ENCODE assay signal across 2 cellular contexts in genomic region chr7:149226840-149227494, GRCh38.
TF ChIP-seq lines count a peak whose summit lies in the region.

No MANE protein-coding gene starts in this region.

TF ChIP-seq in IMR-90, 13 proteins besides CTCF, POLR2A, EP300 and RAD21 (continued from another document):
- TF ChIP-seq, protein P1, sequence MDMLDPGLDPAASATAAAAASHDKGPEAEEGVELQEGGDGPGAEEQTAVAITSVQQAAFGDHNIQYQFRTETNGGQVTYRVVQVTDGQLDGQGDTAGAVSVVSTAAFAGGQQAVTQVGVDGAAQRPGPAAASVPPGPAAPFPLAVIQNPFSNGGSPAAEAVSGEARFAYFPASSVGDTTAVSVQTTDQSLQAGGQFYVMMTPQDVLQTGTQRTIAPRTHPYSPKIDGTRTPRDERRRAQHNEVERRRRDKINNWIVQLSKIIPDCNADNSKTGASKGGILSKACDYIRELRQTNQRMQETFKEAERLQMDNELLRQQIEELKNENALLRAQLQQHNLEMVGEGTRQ (IDR thresholded peaks at IDR 0.05; ENCODE audit: low read depth, low read length) = no peak
- no peak for TF ChIP-seq MAZ (IDR thresholded peaks at IDR 0.05; ENCODE audit: borderline replicate concordance, low read depth, low read length)
- no peak for TF ChIP-seq FOS (IDR thresholded peaks at IDR 0.05; ENCODE audit: low read depth, low read length)
- no peak for TF ChIP-seq ELK1 (IDR thresholded peaks at IDR 0.05; ENCODE audit: borderline replicate concordance, low read depth, low read length)
- TF ChIP-seq CHD1 (IDR thresholded peaks at IDR 0.05; ENCODE audit: low read depth, low read length) = no peak
- no peak for TF ChIP-seq MXI1 (IDR thresholded peaks at IDR 0.05; ENCODE audit: borderline replicate concordance, low read depth, low read length)
- no peak for TF ChIP-seq RFX5 (IDR thresholded peaks at IDR 0.05; ENCODE audit: low read depth, low read length)
- no peak for TF ChIP-seq BHLHE40 (IDR thresholded peaks at IDR 0.05; ENCODE audit: low read depth, low read length)
- TF ChIP-seq CEBPB (IDR thresholded peaks at IDR 0.05; ENCODE audit: low read depth, low read length) = no peak
- no peak for TF ChIP-seq NFE2L2 (IDR thresholded peaks at IDR 0.05; ENCODE audit: low read depth, low read length)
- no peak for TF ChIP-seq RCOR1 (IDR thresholded peaks at IDR 0.05; ENCODE audit: insufficient replicate concordance, low read length)
- no peak for TF ChIP-seq MAFK (IDR thresholded peaks at IDR 0.05; ENCODE audit: low read depth, low read length)

TF ChIP-seq in WTC11, 78 proteins besides CTCF, POLR2A, EP300 and RAD21 (continued from another document):
- TF ChIP-seq GTF2I (CRISPR knock-in tag; conservative IDR thresholded peaks at IDR 0.05) (no peak), TCF7 (CRISPR knock-in tag; IDR thresholded peaks at IDR 0.05; ENCODE audit: low read depth) (no peak), IRF2 (CRISPR knock-in tag; IDR thresholded peaks at IDR 0.05; ENCODE audit: borderline replicate concordance, low read depth) (no peak), AR (CRISPR knock-in tag; IDR thresholded peaks at IDR 0.05) (no peak), NFE2L1 (CRISPR knock-in tag; IDR thresholded peaks at IDR 0.05) (no peak), ATF1 (CRISPR knock-in tag; IDR thresholded peaks at IDR 0.05) (no peak), ZNF396 (CRISPR knock-in tag; IDR thresholded peaks at IDR 0.05; ENCODE audit: borderline replicate concordance) (no peak), CREM (CRISPR knock-in tag; IDR thresholded peaks at IDR 0.05) (no peak), ZSCAN18 (CRISPR knock-in tag; IDR thresholded peaks at IDR 0.05) (no peak), TEAD4 (CRISPR knock-in tag; IDR thresholded peaks at IDR 0.05) (no peak), JUN (CRISPR knock-in tag; IDR thresholded peaks at IDR 0.05) (no peak)
